8 cellular contexts compared by ENCODE assay signal in the genomic region with DNA sequence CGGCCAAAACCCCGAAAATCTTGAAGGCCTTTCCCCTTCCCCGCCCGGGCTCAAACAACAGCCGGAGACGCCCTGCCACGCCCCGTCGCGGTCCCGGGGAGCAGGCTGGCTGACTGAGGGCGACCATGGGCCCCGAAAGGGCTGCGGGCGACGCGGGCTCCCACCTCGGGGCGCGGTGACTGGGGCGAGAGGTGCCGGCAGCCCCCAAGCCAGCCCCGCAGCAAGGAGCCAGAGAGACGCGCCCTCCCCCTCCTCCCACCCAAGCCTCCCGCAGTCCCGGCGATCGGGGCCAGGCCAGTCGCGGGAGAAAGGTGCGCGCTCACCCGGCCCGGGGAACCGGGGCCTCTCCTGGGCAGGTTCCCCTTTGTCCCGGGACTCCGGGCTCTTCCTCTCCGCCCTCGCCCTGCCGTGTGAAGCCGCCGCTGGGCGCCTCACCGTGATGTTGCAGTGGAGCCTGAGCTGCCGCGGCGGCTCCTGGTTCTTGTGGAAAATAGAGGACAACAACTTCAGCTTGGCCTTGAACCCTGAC. TPM values are rescaled to one million over a fixed set of nuclear protein-coding genes. Genes with fewer than 3 reads are reported as not detected.
DNase-seq lines count a peak whose midpoint lies in the region; ATAC-seq and TF ChIP-seq lines count a peak whose summit lies in the region.

No MANE protein-coding gene starts in this region.

- H3K27me3 ChIP-seq in foreskin keratinocyte, result no peaks in the 10 kb centered on the region
- H3K27me3 ChIP-seq in neutrophil, result no peaks in the 10 kb centered on the region
- H3K27me3 ChIP-seq in transverse colon, result no peaks in the 10 kb centered on the region

- CTCF ChIA-PET in OCI-LY7 (lab: Charles Lee; ENCODE audit: unreplicated experiment), result interaction anchor here (1.6 kb wide), 1 partner anchor 67 kb away, joined by 3 read pairs; no protein-coding TSS in a partner anchor

- intact Hi-C loops in OCI-LY7 (cut with micrococcal nuclease; ENCODE audit: unreplicated experiment) (loop anchor here (1.0 kb wide), 1 partner anchor 61 kb away; no protein-coding TSS in a partner anchor), transverse colon (cut with DNase I; ENCODE audit: low total_unique reads) (no loop called here)

- TF ChIP-seq EP300 in transverse colon (IDR thresholded peaks at IDR 0.05; ENCODE audit: low read depth), result no peak

- 1% methylated on average over 27 of the region's 48 CpGs; no CpG with 5 or more reads in 1 of the 2 donors for WGBS in transverse colon (ENCODE audit: low coverage in 1 of 2), 2 donors

- no peaks in the 10 kb centered on the region for H4K20me1 ChIP-seq in OCI-LY7 (ENCODE audit: insufficient read depth, low read length)

- H3K4me3 ChIP-seq in OCI-LY7 (ENCODE audit: low read depth, low read length, poor library complexity, severe bottlenecking), result peak overlapping the region; percentile 73
- H3K4me3 ChIP-seq in neutrophil (ENCODE audit: low read depth in 1 of 2, low read length in 1 of 2), result peak overlapping the region; percentile 73 to 80
- H3K4me3 ChIP-seq in transverse colon, result peak overlapping the region; percentile 56 to 82 (median 74)

- peak overlapping the region; percentile 25 for H3K27ac ChIP-seq in OCI-LY7 (ENCODE audit: low read depth, low read length, poor library complexity, severe bottlenecking)
- peak overlapping the region; percentile 66 for H3K27ac ChIP-seq in foreskin keratinocyte
- H3K27ac ChIP-seq in neutrophil, result peak overlapping the region; percentile 86
- peak overlapping the region; percentile 88 to 95 (median 90) for H3K27ac ChIP-seq in transverse colon

- H3K79me2 ChIP-seq in OCI-LY7 (ENCODE audit: insufficient read depth, low read depth, low read length), result no peaks in the 10 kb centered on the region

- peak overlapping the region; percentile 84 for H2AFZ ChIP-seq in OCI-LY7 (ENCODE audit: low read length)

- BruUV-seq in OCI-LY7 (replicated peaks; lab: Mats Ljungman, UMichigan), result no TSS peak

- H3K9me2 ChIP-seq in OCI-LY7 (ENCODE audit: insufficient read depth, low read length), result no peaks in the 10 kb centered on the region

- POLR2A ChIA-PET in OCI-LY7 (lab: Charles Lee), result no interaction called here

- DNase-seq in NCI-H2227 (lab: John Stamatoyannopoulos, UW; ENCODE audit: unreplicated experiment) (peak; percentile 28), NCI-H2227 treated with DMSO at 0.1 percent for 48 hours (lab: John Stamatoyannopoulos, UW) (no peak), OCI-LY7 (ENCODE audit: low spot score) (peak; percentile 27), foreskin keratinocyte (peak in 1 of 2 donors; percentile 44), transverse colon (peak; percentile 76)
- peak; percentile 85 for DNase-seq in activated effector memory CD4-positive, alpha-beta T cell treated with anti-CD3 and anti-CD28 coated beads, Interleukin-2, amount 50 U/mL, for 16 hours

- in situ Hi-C loops in transverse colon (cut with MboI; ENCODE audit: low pct_ligation_motif_present in 1 of 4, low pct_unique_long_range_greater_than_20kb in 1 of 4, low sequenced_read_pairs in 3 of 4), result no loop called here

- TF ChIP-seq CTCF in OCI-LY7 (conservative IDR thresholded peaks at IDR 0.05; ENCODE audit: low read length), result no peak
- no peak for TF ChIP-seq CTCF in foreskin keratinocyte (conservative IDR thresholded peaks at IDR 0.05)
- TF ChIP-seq CTCF in neutrophil (IDR thresholded peaks at IDR 0.05), result no peak
- TF ChIP-seq CTCF in transverse colon (IDR thresholded peaks at IDR 0.05), result no peak

- peak overlapping the region; percentile 81 for H3K4me2 ChIP-seq in OCI-LY7 (ENCODE audit: low read length)

- H3K36me3 ChIP-seq in OCI-LY7 (ENCODE audit: insufficient read depth, low read length), result no peaks in the 10 kb centered on the region
- peaks cover 4% of the 10 kb centered on the region for H3K36me3 ChIP-seq in neutrophil
- no peaks in the 10 kb centered on the region for H3K36me3 ChIP-seq in transverse colon

- ATAC-seq in foreskin keratinocyte, result peak; percentile 62
- ATAC-seq in GM19324 (IDR thresholded peaks at IDR 0.05; ENCODE audit: low FRiP score, unreplicated experiment), result no peak

- TF ChIP-seq POLR2A in transverse colon (IDR thresholded peaks at IDR 0.05), result peak; percentile 15

- H3K4me1 ChIP-seq in OCI-LY7 (ENCODE audit: insufficient read depth, low read length, poor library complexity, severe bottlenecking) (no peaks in the 10 kb centered on the region), foreskin keratinocyte (no peaks in the 10 kb centered on the region), neutrophil (ENCODE audit: control insufficient read depth in 1 of 2, insufficient read depth in 1 of 2, low read depth in 1 of 2, low read length in 1 of 2) (peaks cover 9 to 10% of the 10 kb centered on the region in 2 experiments), transverse colon (peaks cover 0 to 17% (median 5%) of the 10 kb centered on the region in 4 donors)

- H3K9me3 ChIP-seq in OCI-LY7 (ENCODE audit: low read length) (no peaks in the 10 kb centered on the region), neutrophil (no peaks in the 10 kb centered on the region), transverse colon (no peaks in the 10 kb centered on the region)

RNA-seq across cellular contexts. Expression of a gene that starts 30.6 kb away (rescaled TPM):
- total RNA-seq in OCI-LY7 (2014; rRNA removed; shearing (Covaris generic)), result 12.4 and 21.7 TPM in 2 replicates
- total RNA-seq in OCI-LY7 (2022) (12.0 and 12.1 TPM in 2 replicates), foreskin keratinocyte (4.1 and 4.4 TPM in 2 replicates), transverse colon (10 to 100 TPM in 1 of 4 donors, 1 to 10 TPM in 3; 1.1 to 55.9 (median 8.1) TPM)
- polyA plus RNA-seq in foreskin keratinocyte, result 3.4 and 4.6 TPM in 2 replicates

Comparison
In these comparisons a context has a peak if more than half of its experiments do, and no peak if none do; other contexts are left out.
1. H3K27ac ChIP-seq: peak in every context shown above with its lines; median percentile 90 in transverse colon; 86 in neutrophil; 66 in foreskin keratinocyte; 25 in OCI-LY7.